In genomic region chr19:17075035-17075859, GRCh38 we compare ENCODE assay signal across 1 cellular context.
TF ChIP-seq lines count a peak whose summit lies in the region.

TSS of gene HAUS8 (minus strand) at chr19:17075452. CDS start at chr19:17075422, 30 bp downstream.
TSS of gene MYO9B (plus strand) at chr19:17075777. CDS start at chr19:17101718, 25,941 bp downstream.

TF ChIP-seq in K562, 482 proteins besides CTCF, POLR2A, EP300 and RAD21 (continued from another document and continues in another):
- peak; percentile 92; the same call in 1 of the 2 replicates for TF ChIP-seq NKRF (IDR thresholded peaks at IDR 0.05; ENCODE audit: borderline replicate concordance)
- no peak for TF ChIP-seq ZHX1 (conservative IDR thresholded peaks at IDR 0.05; ENCODE audit: low read length)
- no peak for TF ChIP-seq ZNF778 (CRISPR knock-in tag; IDR thresholded peaks at IDR 0.05)
- TF ChIP-seq NBN (IDR thresholded peaks at IDR 0.05; ENCODE audit: low read depth), result peak; percentile 51; the same call in 1 of the 2 replicates
- no peak for TF ChIP-seq ZNF764 (CRISPR knock-in tag; IDR thresholded peaks at IDR 0.05; ENCODE audit: low read depth)
- no peak for TF ChIP-seq ZNF444 (CRISPR knock-in tag; IDR thresholded peaks at IDR 0.05)
- no peak for TF ChIP-seq NELFE (IDR thresholded peaks at IDR 0.05; ENCODE audit: insufficient read depth, insufficient read length)
- TF ChIP-seq IFI16 (CRISPR knock-in tag; IDR thresholded peaks at IDR 0.05), result no peak
- TF ChIP-seq ZNF280A (IDR thresholded peaks at IDR 0.05; ENCODE audit: low read depth, partially characterized antibody), result no peak
- no peak for TF ChIP-seq TRIM28 (IDR thresholded peaks at IDR 0.05)
- TF ChIP-seq MTA1 (IDR thresholded peaks at IDR 0.05; ENCODE audit: borderline replicate concordance), result no peak
- peak; percentile 58 for TF ChIP-seq ZBTB33 (CRISPR knock-in tag; IDR thresholded peaks at IDR 0.05)
- TF ChIP-seq ZNF431 (CRISPR knock-in tag; IDR thresholded peaks at IDR 0.05), result peak; percentile 63; the same call in 1 of the 2 replicates
- TF ChIP-seq XRCC4 (IDR thresholded peaks at IDR 0.05; ENCODE audit: extremely low read depth, insufficient read depth, insufficient read length), result no peak
- TF ChIP-seq CREM (IDR thresholded peaks at IDR 0.05; ENCODE audit: low read depth), result peak; percentile 95
- peak; percentile 44; the same call in 1 of the 2 replicates for TF ChIP-seq HCFC1 (IDR thresholded peaks at IDR 0.05; ENCODE audit: low read depth, low read length)
- TF ChIP-seq JUND (IDR thresholded peaks at IDR 0.05; ENCODE audit: borderline replicate concordance, low read depth, low read length), result peak; percentile 100
- no peak; the same call in 2 of the 3 replicates for TF ChIP-seq JUND (tag; IDR thresholded peaks at IDR 0.05; ENCODE audit: borderline replicate concordance, low read depth, low read length)
- peak; percentile 91 to 94 for TF ChIP-seq MNT (conservative IDR thresholded peaks at IDR 0.05)
- TF ChIP-seq SREBF1 (IDR thresholded peaks at IDR 0.05; ENCODE audit: borderline replicate concordance, low read depth, low read length), result peak; percentile 98
- TF ChIP-seq ZNF639 (CRISPR knock-in tag; conservative IDR thresholded peaks at IDR 0.05 in 1 of 2, IDR thresholded peaks at IDR 0.05 in 1 of 2), result peak in 1 of 2 experiments; percentile 94; a peak in 2 of 4 replicates
- TF ChIP-seq NR2C2 (CRISPR knock-in tag; IDR thresholded peaks at IDR 0.05), result no peak
- no peak for TF ChIP-seq NR2C2 (tag; IDR thresholded peaks at IDR 0.05)
- TF ChIP-seq CBX2 (IDR thresholded peaks at IDR 0.05; ENCODE audit: insufficient read depth, low read length, poor library complexity, severe bottlenecking), result no peak
- TF ChIP-seq NFRKB (IDR thresholded peaks at IDR 0.05; ENCODE audit: low read depth), result peak; percentile 93
- TF ChIP-seq ZNF324 (CRISPR knock-in tag; IDR thresholded peaks at IDR 0.05), result no peak
- TF ChIP-seq ZBTB12 (CRISPR knock-in tag; IDR thresholded peaks at IDR 0.05), result peak; percentile 33; the same call in 1 of the 2 replicates
- no peak for TF ChIP-seq MTF1 (CRISPR knock-in tag; IDR thresholded peaks at IDR 0.05; ENCODE audit: borderline replicate concordance)
- no peak for TF ChIP-seq STAG1 (CRISPR knock-in tag; IDR thresholded peaks at IDR 0.05; ENCODE audit: borderline replicate concordance)
- TF ChIP-seq SMARCB1 (IDR thresholded peaks at IDR 0.05; ENCODE audit: insufficient read length, low read depth), result no peak
- TF ChIP-seq HDAC6 (IDR thresholded peaks at IDR 0.05; ENCODE audit: low read depth, low read length), result no peak
- TF ChIP-seq ATF7 (IDR thresholded peaks at IDR 0.05), result peak; percentile 100
- peak; percentile 89 for TF ChIP-seq EGR1 (conservative IDR thresholded peaks at IDR 0.05)
- TF ChIP-seq EHMT2 (IDR thresholded peaks at IDR 0.05), result no peak
- TF ChIP-seq ZNF165 (CRISPR knock-in tag; IDR thresholded peaks at IDR 0.05; ENCODE audit: borderline replicate concordance), result no peak
- no peak for TF ChIP-seq GTF2A2 (tag; IDR thresholded peaks at IDR 0.05)
- TF ChIP-seq MTA2 (IDR thresholded peaks at IDR 0.05; ENCODE audit: low read depth), result no peak
- no peak for TF ChIP-seq ADNP (tag; IDR thresholded peaks at IDR 0.05)
- 0 out of 2 replicates have a peak, but pooled peaks have one; percentile 18 for TF ChIP-seq ZNF561 (CRISPR knock-in tag; conservative IDR thresholded peaks at IDR 0.05)
- TF ChIP-seq AFF4 (CRISPR knock-in tag; IDR thresholded peaks at IDR 0.05), result peak; percentile 73
- TF ChIP-seq ZBTB2 (IDR thresholded peaks at IDR 0.05), result peak; percentile 94
- TF ChIP-seq ZKSCAN8 (CRISPR knock-in tag; IDR thresholded peaks at IDR 0.05), result no peak
- peak; percentile 84 for TF ChIP-seq GABPA (tag; conservative IDR thresholded peaks at IDR 0.05; ENCODE audit: low read depth)
- TF ChIP-seq ARID3B (CRISPR knock-in tag; IDR thresholded peaks at IDR 0.05; ENCODE audit: borderline replicate concordance), result no peak
